ENCODE assay signal across 14 cellular contexts in genomic region chr13:97194473-97194872, GRCh38. TPM values are rescaled to one million over a fixed set of nuclear protein-coding genes. Genes with fewer than 3 reads are reported as not detected.
DNase-seq lines count a peak whose midpoint lies in the region; ATAC-seq, FAIRE-seq and TF ChIP-seq lines count a peak whose summit lies in the region.
"Had no signal": no experiment of that assay in that cellular context is flagged by ENCODE, and none has a peak within 500 bp of the region (broad histone marks: within the 10 kb centered on the region; RNA-seq: fewer than 3 reads in every experiment).

No MANE protein-coding gene starts in this region.

- H3K9me3 ChIP-seq in NT2/D1 (ENCODE audit: insufficient read depth, low read length) (no peaks in the 10 kb centered on the region), K562 (replicated peaks; ENCODE audit: control insufficient read depth, insufficient read depth, low read depth, low read length) (no peaks in the 10 kb centered on the region)
- H3K9me3 ChIP-seq: HAP-1, thoracic aorta had no signal

- POLR2A ChIA-PET in K562 (lab: Yijun Ruan, JAX): interaction anchor here (0.6 kb wide), 1 partner anchor 1900 kb away, joined by 3 read pairs; no protein-coding TSS in a partner anchor

- peak overlapping the region; percentile 33 for H3K4me2 ChIP-seq in K562 (ENCODE audit: insufficient read depth, low read length)

- no peak for TF ChIP-seq RAD21 in K562 (CRISPR knock-in tag; conservative IDR thresholded peaks at IDR 0.05 in 1 of 2, IDR thresholded peaks at IDR 0.05 in 1 of 2)

- H3K4me1 ChIP-seq in NT2/D1 (ENCODE audit: insufficient read depth, insufficient read length): peaks cover 2% of the 10 kb centered on the region
- peaks cover 4 to 51% of the 10 kb centered on the region in 2 experiments; a peak in 4 of 5 replicates for H3K4me1 ChIP-seq in K562 (replicated peaks in 1 of 2; ENCODE audit: control insufficient read depth in 2 of 2, insufficient read depth in 2 of 2, low read length in 2 of 2)

- BruUV-seq in K562 (replicated peaks; lab: Mats Ljungman, UMichigan): no TSS peak

- H4K20me1 ChIP-seq in K562 (replicated peaks; ENCODE audit: control insufficient read depth, insufficient read depth, low read length): no peaks in the 10 kb centered on the region

- no peak for TF ChIP-seq POLR2A in K562 (conservative IDR thresholded peaks at IDR 0.05)
- TF ChIP-seq POLR2A in GM12891 (IDR thresholded peaks at IDR 0.05; ENCODE audit: low read depth, low read length): no peak

- intact Hi-C loops in K562 (cut with micrococcal nuclease): no loop called here

- no peak overlapping the region for H3K9ac ChIP-seq in NT2/D1 (ENCODE audit: insufficient read length, low read depth)
- no peak overlapping the region for H3K9ac ChIP-seq in K562 (ENCODE audit: insufficient read depth in 1 of 2, low read depth in 2 of 2, low read length in 2 of 2)

- no peaks in the 10 kb centered on the region for H3K36me3 ChIP-seq in NT2/D1 (ENCODE audit: insufficient read depth, insufficient read length, low read length)
- no peaks in the 10 kb centered on the region for H3K36me3 ChIP-seq in K562 (ENCODE audit: control insufficient read depth, insufficient read depth, low read length)
- no peaks in the 10 kb centered on the region for H3K36me3 ChIP-seq in H7 (replicated peaks; ENCODE audit: control insufficient read depth, insufficient read depth, low read length)
- H3K36me3 ChIP-seq: HAP-1, thoracic aorta had no signal

- 3% methylated on average over 6 of the region's 6 CpGs for WGBS in K562 (ENCODE audit: insufficient coverage, low coverage, missing lambda C conversion rate)

- no peak overlapping the region for H3K4me3 ChIP-seq in NT2/D1 (ENCODE audit: insufficient read length, low read depth)
- H3K4me3 ChIP-seq in K562: no peak overlapping the region
- no peak overlapping the region for H3K4me3 ChIP-seq in H7 (ENCODE audit: insufficient read depth, low read depth, low read length)
- H3K4me3 ChIP-seq: HAP-1, thoracic aorta had no signal

- DNase-seq in COLO829 (ENCODE audit: low spot score) (peak; percentile 87), NT2/D1 (ENCODE audit: low read depth, low spot score) (peak; percentile 18), K562 (ENCODE audit: extremely low read depth in 1 of 4, low spot score in 3 of 4) (peak in 2 of 4 experiments; percentile 31 to 76), left lobe of liver (ENCODE audit: low spot score) (no peak), H7 (no peak), DMS 273 treated with DMSO at 0.1 percent for 48 hours (lab: John Stamatoyannopoulos, UW) (no peak), GM12891 (ENCODE audit: insufficient read length, low spot score) (no peak)
- DNase-seq: central memory CD4-positive, alpha-beta T cell; Karpas-422 had no signal

- H3K9me1 ChIP-seq in K562 (ENCODE audit: control insufficient read depth, insufficient read depth, low read length): no peaks in the 10 kb centered on the region

- H3K79me2 ChIP-seq in K562 (ENCODE audit: control insufficient read depth, insufficient read depth, low read length): no peaks in the 10 kb centered on the region

- CTCF ChIA-PET in K562 (lab: Yijun Ruan, JAX; ENCODE audit: low intra/inter-chr PET ratio): no interaction called here

- FAIRE-seq in K562 (lab: Jason Lieb, UNC) (peak; percentile 69), GM12891 (lab: Jason Lieb, UNC) (no peak)

- peak overlapping the region; percentile 20 for H2AFZ ChIP-seq in K562 (ENCODE audit: low read depth, low read length)

- H3K27me3 ChIP-seq in NT2/D1 (ENCODE audit: insufficient read depth, insufficient read length): no peaks in the 10 kb centered on the region
- no peaks in the 10 kb centered on the region for H3K27me3 ChIP-seq in K562 (ENCODE audit: control insufficient read depth in 2 of 2, insufficient read depth in 2 of 2, low read length in 2 of 2)
- no peaks in the 10 kb centered on the region for H3K27me3 ChIP-seq in H7 (ENCODE audit: control insufficient read depth, insufficient read depth, low read length)

- TF ChIP-seq CTCF in K562 (IDR thresholded peaks at IDR 0.05 in 2 of 3, conservative IDR thresholded peaks at IDR 0.05 in 1 of 3; ENCODE audit: insufficient read depth in 2 of 3, low read depth in 1 of 3, low read length in 3 of 3): no peak

- peak overlapping the region; percentile 64 for H3K27ac ChIP-seq in K562 (ENCODE audit: extremely low read depth, low read depth, low read length)
- H3K27ac ChIP-seq: thoracic aorta had no signal

- in situ Hi-C loops in K562 (cut with MboI): no loop called here

- ATAC-seq in K562: peak; percentile 71
- ATAC-seq in left lobe of liver: peak; percentile 23
- no peak for ATAC-seq in HG03521 (IDR thresholded peaks at IDR 0.05; ENCODE audit: unreplicated experiment)
- ATAC-seq: activated CD4-positive, CD25-positive, alpha-beta regulatory T cell treated with anti-CD3 and anti-CD28 coated beads, Interleukin-2, amount 50 U/mL, for 24 hours; Right ventricle myocardium inferior had no signal

- peak; percentile 85 for TF ChIP-seq EP300 in K562 (IDR thresholded peaks at IDR 0.05; ENCODE audit: low read length)

TF ChIP-seq in K562, 482 proteins besides CTCF, POLR2A, EP300 and RAD21 (continues in another document):
- TF ChIP-seq NCOR1 (IDR thresholded peaks at IDR 0.05): peak; percentile 74
- TF ChIP-seq, protein P1, sequence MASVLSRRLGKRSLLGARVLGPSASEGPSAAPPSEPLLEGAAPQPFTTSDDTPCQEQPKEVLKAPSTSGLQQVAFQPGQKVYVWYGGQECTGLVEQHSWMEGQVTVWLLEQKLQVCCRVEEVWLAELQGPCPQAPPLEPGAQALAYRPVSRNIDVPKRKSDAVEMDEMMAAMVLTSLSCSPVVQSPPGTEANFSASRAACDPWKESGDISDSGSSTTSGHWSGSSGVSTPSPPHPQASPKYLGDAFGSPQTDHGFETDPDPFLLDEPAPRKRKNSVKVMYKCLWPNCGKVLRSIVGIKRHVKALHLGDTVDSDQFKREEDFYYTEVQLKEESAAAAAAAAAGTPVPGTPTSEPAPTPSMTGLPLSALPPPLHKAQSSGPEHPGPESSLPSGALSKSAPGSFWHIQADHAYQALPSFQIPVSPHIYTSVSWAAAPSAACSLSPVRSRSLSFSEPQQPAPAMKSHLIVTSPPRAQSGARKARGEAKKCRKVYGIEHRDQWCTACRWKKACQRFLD (CRISPR knock-in tag; IDR thresholded peaks at IDR 0.05): 0 out of 2 replicates have a peak, but pooled peaks have one; percentile 51
- TF ChIP-seq, protein P2, sequence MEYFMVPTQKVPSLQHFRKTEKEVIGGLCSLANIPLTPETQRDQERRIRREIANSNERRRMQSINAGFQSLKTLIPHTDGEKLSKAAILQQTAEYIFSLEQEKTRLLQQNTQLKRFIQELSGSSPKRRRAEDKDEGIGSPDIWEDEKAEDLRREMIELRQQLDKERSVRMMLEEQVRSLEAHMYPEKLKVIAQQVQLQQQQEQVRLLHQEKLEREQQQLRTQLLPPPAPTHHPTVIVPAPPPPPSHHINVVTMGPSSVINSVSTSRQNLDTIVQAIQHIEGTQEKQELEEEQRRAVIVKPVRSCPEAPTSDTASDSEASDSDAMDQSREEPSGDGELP (CRISPR knock-in tag; IDR thresholded peaks at IDR 0.05; ENCODE audit: borderline replicate concordance): no peak
- no peak for TF ChIP-seq ZBED1 (IDR thresholded peaks at IDR 0.05)
- peak; percentile 56 for TF ChIP-seq TAL1 (IDR thresholded peaks at IDR 0.05)

TF ChIP-seq in GM12891, 5 proteins besides CTCF, POLR2A, EP300 and RAD21:
- TF ChIP-seq POU2F2 (IDR thresholded peaks at IDR 0.05; ENCODE audit: low read depth, low read length): no peak
- no peak for TF ChIP-seq POLR2AphosphoS5 (IDR thresholded peaks at IDR 0.05; ENCODE audit: low read depth, low read length)
- TF ChIP-seq SPI1 (IDR thresholded peaks at IDR 0.05; ENCODE audit: low read depth, low read length): no peak

RNA-seq across cellular contexts. Expression of gene MBNL2, which starts 27.7 kb away (rescaled TPM):
- total RNA-seq in K562 (2011; cell fraction: chromatin; rRNA removed; ENCODE audit: low replicate concordance): 15.8 and 50.2 TPM in 2 replicates
- total RNA-seq in K562 (2011; cell fraction: nucleolus; rRNA removed): 6.8 and 9.1 TPM in 2 replicates
- 14.8 and 18.3 TPM in 2 replicates for total RNA-seq in K562 (2011; cell fraction: nucleoplasm; rRNA removed)
- total RNA-seq in K562 (2014; rRNA removed) (13.8 and 14.1 TPM in 2 replicates), K562 (2014; rRNA removed; fragmentation: Illumina TruSeq; extraction: Trizol) (22.8 and 26.7 TPM in 2 replicates), K562 (2015; rRNA removed; fragmentation: Illumina TruSeq; extraction: Trizol) (6.3 and 7.5 TPM in 2 replicates), K562 (2021) (22.0 and 24.8 TPM in 2 replicates), left lobe of liver (31.4 TPM)
- polyA plus RNA-seq in K562 (2011; rRNA removed) (14.7 and 16.8 TPM in 2 replicates), K562 (2014; fragmentation: Illumina TruSeq; extraction: Trizol) (18.2 and 19.6 TPM in 2 replicates), K562 (2014; fragmentation: Nextera tagmentation; extraction: Ambion mirVana) (10 to 100 TPM in 1 of 2 experiments, 1 to 10 TPM in 1; 7.0 to 10.5 TPM), K562 (2014; rRNA removed) (9.1 and 11.7 TPM in 2 replicates)
- polyA plus RNA-seq in K562 (2011; cell fraction: cytosol; rRNA removed): 8.7 and 16.4 TPM in 2 replicates
- polyA plus RNA-seq in K562 (2011; cell fraction: nucleus; rRNA removed): 14.1 and 16.0 TPM in 2 replicates
- polyA plus RNA-seq in K562 (2012): 7.2 and 20.6 TPM in 2 replicates
- 63.7 and 74.2 TPM in 2 replicates for polyA minus RNA-seq in K562 (2011; rRNA and poly(A)+ RNA removed)
- 18.5 and 23.4 TPM in 2 replicates for polyA minus RNA-seq in K562 (2011; cell fraction: cytosol; rRNA and poly(A)+ RNA removed)
- 16.4 and 39.1 TPM in 2 replicates for polyA minus RNA-seq in K562 (2011; cell fraction: nucleus; rRNA and poly(A)+ RNA removed)
- total RNA-seq in H7 (2014; rRNA removed; shearing (Covaris generic)): 0.37 and 1.0 TPM in 2 replicates
- 1.7 TPM for polyA plus RNA-seq in GM12891 (2012; ENCODE audit: low read depth, missing spikeins)

Comparison
In these comparisons a context has a peak if more than half of its experiments do, and no peak if none do; other contexts are left out.
1. DNase-seq: peak in COLO829 (single experiment) and NT2/D1 (single experiment); none in left lobe of liver (single experiment), H7 (single experiment), DMS 273 treated with DMSO at 0.1 percent for 48 hours (single experiment) and GM12891 (single experiment).